ENCODE assay signal across 8 cellular contexts in genomic region chr14:103628684-103629502, GRCh38. TPM values are rescaled to one million over a fixed set of nuclear protein-coding genes. Genes with fewer than 3 reads are reported as not detected.
DNase-seq lines count a peak whose midpoint lies in the region; ATAC-seq lines count a peak whose summit lies in the region.

TSS of gene KLC1 (plus strand) at chr14:103629211. CDS start at chr14:103654565, 25,354 bp downstream.

- peak within 1 kb of the TSS; percentile 94 for H3K27ac ChIP-seq in cingulate gyrus (ENCODE audit: low read depth, low read length)

- ATAC-seq in HG02759 (IDR thresholded peaks at IDR 0.05; ENCODE audit: unreplicated experiment) = peak; percentile 71
- peak; percentile 76 for ATAC-seq in left colon

- DNase-seq in NCI-H187 (lab: John Stamatoyannopoulos, UW) (peak; percentile 57 to 66), NCI-H187 treated with DMSO at 0.1 percent for 48 hours (lab: John Stamatoyannopoulos, UW) (no peak), NCI-H1930 (lab: John Stamatoyannopoulos, UW) (peak; percentile 62 to 68), left colon (peak; percentile 78 to 90)
- peak; percentile 90 for DNase-seq in activated CD4-positive, alpha-beta T cell treated with anti-CD3 and anti-CD28 coated beads for 48 hours
- peak; percentile 78 to 89 for DNase-seq in stimulated activated CD4-positive, alpha-beta T cell treated with anti-CD3 and anti-CD28 coated beads, Interleukin-1b, Interleukin-23, amount 100 ng/mL, for 4 hours (ENCODE audit: low read depth in 2 of 2)

- intact Hi-C loops in left colon (cut with DNase I, micrococcal nuclease) = loop anchor here in 1 of 2 donors (10.0 kb wide), 1 partner anchor 54 kb away; no protein-coding TSS in a partner anchor

RNA-seq across cellular contexts. Expression of gene KLC1, which starts in this region (rescaled TPM):
- 10 to 100 TPM; 83.6 to 88.0 TPM for total RNA-seq in left colon
